19 cellular contexts compared by ENCODE assay signal in genomic region chr3:108391917-108392585, GRCh38.
DNase-seq lines count a peak whose midpoint lies in the region; ATAC-seq and TF ChIP-seq lines count a peak whose summit lies in the region.
"Had no signal": no experiment of that assay in that cellular context is flagged by ENCODE, and none has a peak within 500 bp of the region (broad histone marks: within the 10 kb centered on the region; RNA-seq: fewer than 3 reads in every experiment).

No MANE protein-coding gene starts in this region.

- DNase-seq in Daoy (ENCODE audit: low read depth) (peak; percentile 17), NCI-H2171 treated with DMSO at 0.1 percent for 48 hours (lab: John Stamatoyannopoulos, UW) (peak; percentile 92), mammary epithelial cell (peak; percentile 9), left colon (no peak), NCI-H2107 (lab: John Stamatoyannopoulos, UW) (no peak), psoas muscle (no peak), cortex of kidney (lab: John Stamatoyannopoulos, UW) (no peak)
- DNase-seq: activated CD8-positive, alpha-beta memory T cell treated with anti-CD3 and anti-CD28 coated beads, Interleukin-2, amount 10 ng/mL, durations not matched to agents 7 days and 5 days; activated naive CD4-positive, alpha-beta T cell treated with Interleukin-2 at 50 U/mL for 16 hours; endodermal cell; GOT3; kidney; NCI-H226; stimulated activated naive CD4-positive, alpha-beta T cell treated with Interleukin-2 at 50 U/mL for 16 hours had no signal

- no peak overlapping the region for H3K4me3 ChIP-seq in mammary epithelial cell (replicated peaks in 1 of 3; ENCODE audit: insufficient read depth in 1 of 3, low read depth in 2 of 3, low read length in 3 of 3)
- no peak overlapping the region for H3K4me3 ChIP-seq in psoas muscle
- H3K4me3 ChIP-seq: PC-9, smooth muscle cell, vagina had no signal

- CTCF ChIA-PET in mammary epithelial cell (lab: Charles Lee; ENCODE audit: low non-redundant PET) = no interaction called here

- H3K9me3 ChIP-seq in mammary epithelial cell (replicated peaks; ENCODE audit: insufficient read depth, low read length) (no peaks in the 10 kb centered on the region), psoas muscle (no peaks in the 10 kb centered on the region)
- H3K9me3 ChIP-seq: neutrophil, vagina had no signal

- no peak overlapping the region for H3K9ac ChIP-seq in mammary epithelial cell (ENCODE audit: insufficient read depth, low read length)

- ATAC-seq in left colon (peak; percentile 65), GM19328 (IDR thresholded peaks at IDR 0.05; ENCODE audit: unreplicated experiment) (no peak), psoas muscle (no peak)
- ATAC-seq: activated CD8-positive, alpha-beta memory T cell treated with anti-CD3 and anti-CD28 coated beads, Interleukin-2, amount 10 ng/mL, durations not matched to agents 7 days and 5 days had no signal

- dilution Hi-C loops in mammary epithelial cell (cut with HindIII; ENCODE audit: low sequenced_read_pairs) = no loop called here

- no peaks in the 10 kb centered on the region for H3K4me1 ChIP-seq in mammary epithelial cell (ENCODE audit: insufficient read depth, low read length)
- H3K4me1 ChIP-seq in psoas muscle = no peaks in the 10 kb centered on the region

- intact Hi-C loops in mammary epithelial cell (cut with micrococcal nuclease) = no loop called here
- intact Hi-C loops in left colon (cut with DNase I, micrococcal nuclease) = no loop called here
- intact Hi-C loops in psoas muscle (cut with DNase I) = no loop called here

- H3K36me3 ChIP-seq in mammary epithelial cell (ENCODE audit: insufficient read depth, low read length) (no peaks in the 10 kb centered on the region), psoas muscle (ENCODE audit: insufficient read depth in 1 of 2, low read depth in 1 of 2) (no peaks in the 10 kb centered on the region)
- H3K36me3 ChIP-seq: neutrophil, vagina had no signal

- H3K27ac ChIP-seq in mammary epithelial cell (ENCODE audit: insufficient read depth, low read depth, low read length) (no peak overlapping the region), psoas muscle (no peak overlapping the region)
- H3K27ac ChIP-seq: neutrophil, PC-9, vagina had no signal

- TF ChIP-seq CTCF in mammary epithelial cell (conservative IDR thresholded peaks at IDR 0.05 in 1 of 2, IDR thresholded peaks at IDR 0.05 in 1 of 2; ENCODE audit: extremely low read depth in 1 of 2, insufficient read depth in 1 of 2, low read depth in 1 of 2, low read length in 2 of 2) = no peak
- TF ChIP-seq CTCF in psoas muscle (IDR thresholded peaks at IDR 0.05) = no peak

- no TSS peak for BruUV-seq in mammary epithelial cell (replicated peaks; lab: Mats Ljungman, UMichigan)

- 31% methylated on average over 3 of the region's 3 CpGs for WGBS in mammary epithelial cell (ENCODE audit: low coverage, missing lambda C conversion rate)
- 54 to 65% (median 61%) methylated on average over 3 of the region's 3 CpGs for WGBS in psoas muscle, 3 donors

- no peak overlapping the region for H3K4me2 ChIP-seq in mammary epithelial cell (ENCODE audit: insufficient read depth, low read depth, low read length)
- H3K4me2 ChIP-seq: PC-9, smooth muscle cell had no signal

- H3K27me3 ChIP-seq in mammary epithelial cell (ENCODE audit: insufficient read depth, low read length) (no peaks in the 10 kb centered on the region), psoas muscle (ENCODE audit: insufficient read depth in 3 of 3, low read length in 2 of 3) (no peaks in the 10 kb centered on the region)
- H3K27me3 ChIP-seq: neutrophil, vagina had no signal

- in situ Hi-C loops in mammary epithelial cell (cut with MboI; ENCODE audit: low sequenced_read_pairs in 2 of 2) = no loop called here

- H3K79me2 ChIP-seq in mammary epithelial cell (ENCODE audit: insufficient read depth, low read length) = no peaks in the 10 kb centered on the region

- H2AFZ ChIP-seq in mammary epithelial cell (ENCODE audit: low read depth, low read length) = no peak overlapping the region
- H2AFZ ChIP-seq: PC-9 had no signal

- H4K20me1 ChIP-seq in mammary epithelial cell (ENCODE audit: insufficient read depth, low read length) = no peaks in the 10 kb centered on the region

Comparison
In these comparisons a context has a peak if more than half of its experiments do, and no peak if none do; other contexts are left out.
1. DNase-seq: peak in Daoy (single experiment), NCI-H2171 treated with DMSO at 0.1 percent for 48 hours (single experiment) and mammary epithelial cell (single experiment); none in left colon (0 of 2), NCI-H2107 (single experiment), psoas muscle (0 of 2) and cortex of kidney (single experiment).